In genomic region chr10:7408494-7409044, GRCh38 we compare ENCODE assay signal across 8 cellular contexts. TPM values are rescaled to one million over a fixed set of nuclear protein-coding genes. Genes with fewer than 3 reads are reported as not detected.
DNase-seq lines count a peak whose midpoint lies in the region; ATAC-seq and TF ChIP-seq lines count a peak whose summit lies in the region.

No MANE protein-coding gene starts in this region.

- no peaks in the 10 kb centered on the region for H3F3A ChIP-seq in SK-N-SH (replicated peaks; ENCODE audit: insufficient read depth)

- H3K4me3 ChIP-seq in HFF-Myc (replicated peaks; ENCODE audit: low read depth, low read length) (peak overlapping the region; percentile 15; the same call in 1 of the 2 replicates), SK-N-SH (ENCODE audit: low read depth in 2 of 2, low read length in 1 of 2) (peak overlapping the region; percentile 57 to 72), body of pancreas (peak overlapping the region; percentile 24 to 73), skin epidermis (peak overlapping the region; percentile 55 to 73 (median 66))

- no peak for TF ChIP-seq EP300 in SK-N-SH (IDR thresholded peaks at IDR 0.05; ENCODE audit: borderline replicate concordance in 1 of 2, low read depth in 1 of 2, low read length in 1 of 2)

- H3K4me2 ChIP-seq in SK-N-SH = peak overlapping the region; percentile 94

- DNase-seq in COR-L47 (lab: John Stamatoyannopoulos, UW) (peak; percentile 21), HFF-Myc (ENCODE audit: extremely low read depth, low read depth) (no peak), SK-N-SH (peak; percentile 90), body of pancreas (peak; percentile 33 to 56 (median 43)), iPS-NIHi7 (ENCODE audit: extremely low spot score) (peak; percentile 40), NCI-H2196 treated with DMSO at 0.1 percent for 48 hours (lab: John Stamatoyannopoulos, UW; ENCODE audit: unreplicated experiment) (no peak), NCI-H1436 treated with DMSO at 0.1 percent for 48 hours (lab: John Stamatoyannopoulos, UW) (no peak)

- H3K9ac ChIP-seq in SK-N-SH = no peak overlapping the region

- H3K27ac ChIP-seq in SK-N-SH (ENCODE audit: low read depth in 2 of 2, low read length in 1 of 2) = peak overlapping the region in 1 of 2 experiments; percentile 7; a peak in 1 of 4 replicates
- H3K27ac ChIP-seq in body of pancreas = peak overlapping the region in 2 of 4 donors; percentile 10 to 47
- peak overlapping the region in 20 of 21 experiments; percentile 13 to 88 (median 64) for H3K27ac ChIP-seq in skin epidermis

- no peak for TF ChIP-seq POLR2A in body of pancreas (IDR thresholded peaks at IDR 0.05)

- no peaks in the 10 kb centered on the region for H3K9me2 ChIP-seq in SK-N-SH

- TF ChIP-seq RAD21 in SK-N-SH (IDR thresholded peaks at IDR 0.05; ENCODE audit: low read length) = peak; percentile 76

- no peaks in the 10 kb centered on the region for H3K79me2 ChIP-seq in SK-N-SH (ENCODE audit: insufficient read depth)

- H2AFZ ChIP-seq in SK-N-SH (ENCODE audit: low read depth) = 0 out of 2 replicates have a peak overlapping the region, but pooled peaks have one; percentile 16

- CTCF ChIA-PET in SK-N-SH (lab: Yijun Ruan, JAX) = interaction anchor here (0.6 to 6.9 kb wide), 32 partner anchors 8 to 631 kb away, joined by 3 to 72 read pairs (median 4); no protein-coding TSS in a partner anchor

- TF ChIP-seq CTCF in HFF-Myc (IDR thresholded peaks at IDR 0.05; ENCODE audit: low read depth, low read length, missing control alignments) = peak; percentile 29
- peak; percentile 52 for TF ChIP-seq CTCF in SK-N-SH (IDR thresholded peaks at IDR 0.05)
- TF ChIP-seq CTCF in body of pancreas (IDR thresholded peaks at IDR 0.05) = peak; percentile 15 to 44 (median 29)

- intact Hi-C loops in body of pancreas (cut with DNase I) = no loop called here

- POLR2A ChIA-PET in SK-N-SH (lab: Yijun Ruan, JAX) = interaction anchor here (0.8 kb wide), 1 partner anchor 287 kb away, joined by 3 read pairs; no protein-coding TSS in a partner anchor

- no peaks in the 10 kb centered on the region for H3K36me3 ChIP-seq in SK-N-SH (replicated peaks in 1 of 2; ENCODE audit: control insufficient read depth in 1 of 2, insufficient read depth in 2 of 2, low read length in 1 of 2)
- H3K36me3 ChIP-seq in body of pancreas (replicated peaks in 1 of 2; ENCODE audit: insufficient read depth in 1 of 2, low read depth in 2 of 2) = no peaks in the 10 kb centered on the region

- peak; percentile 38 for ATAC-seq in body of pancreas

- H3K4me1 ChIP-seq in SK-N-SH (ENCODE audit: control insufficient read depth in 1 of 2, insufficient read depth in 2 of 2, low read depth in 1 of 2, low read length in 1 of 2) (peaks cover 0 to 15% of the 10 kb centered on the region in 2 experiments; a peak in 1 of 4 replicates), body of pancreas (peaks cover 51% of the 10 kb centered on the region)

- 1% methylated on average over 29 of the region's 52 CpGs for WGBS in SK-N-SH (ENCODE audit: low lambda C conversion rate)
- WGBS in body of pancreas, 2 donors = 1 to 4% methylated on average over 25 to 51 of the region's 52 CpGs

- no peaks in the 10 kb centered on the region for H4K20me1 ChIP-seq in SK-N-SH (ENCODE audit: insufficient read depth)

- no peaks in the 10 kb centered on the region for H3K9me3 ChIP-seq in SK-N-SH
- H3K9me3 ChIP-seq in body of pancreas = no peaks in the 10 kb centered on the region

- H3K27me3 ChIP-seq in SK-N-SH (ENCODE audit: insufficient read depth) (peaks cover 38% of the 10 kb centered on the region), body of pancreas (no peaks in the 10 kb centered on the region)

TF ChIP-seq in SK-N-SH, 30 proteins besides CTCF, POLR2A, EP300 and RAD21:
- TF ChIP-seq REST (IDR thresholded peaks at IDR 0.05; ENCODE audit: low read depth, low read length) (no peak), MXI1 (IDR thresholded peaks at IDR 0.05; ENCODE audit: low read depth, low read length) (peak; percentile 56; the same call in 1 of the 2 replicates), RCOR1 (IDR thresholded peaks at IDR 0.05; ENCODE audit: low read length) (0 out of 2 replicates have a peak, but pooled peaks have one; percentile 42), SMC3 (IDR thresholded peaks at IDR 0.05; ENCODE audit: low read depth, low read length) (peak; percentile 66), PBX3 (IDR thresholded peaks at IDR 0.05) (no peak), CHD2 (IDR thresholded peaks at IDR 0.05; ENCODE audit: low read length, partially characterized antibody) (peak; percentile 28)

RNA-seq across cellular contexts. Expression of gene SFMBT2, which starts 2.3 kb away (rescaled TPM):
- 0.20 and 0.49 TPM in 2 replicates for polyA plus RNA-seq in SK-N-SH (2012; rRNA removed)
- 0.37 and 0.55 TPM in 2 replicates for polyA plus RNA-seq in SK-N-SH (2012; cell fraction: cytosol; rRNA removed)
- polyA plus RNA-seq in SK-N-SH (2012; cell fraction: nucleus; rRNA removed) = 0.83 and 0.92 TPM in 2 replicates
- total RNA-seq in body of pancreas = 1 to 10 TPM; 1.6 to 3.4 TPM

Comparison
In these comparisons a context has a peak if more than half of its experiments do, and no peak if none do; other contexts are left out.
1. DNase-seq: peak in COR-L47 (single experiment), SK-N-SH (single experiment), body of pancreas (4 of 4) and iPS-NIHi7 (single experiment); none in HFF-Myc (single experiment), NCI-H2196 treated with DMSO at 0.1 percent for 48 hours (single experiment) and NCI-H1436 treated with DMSO at 0.1 percent for 48 hours (single experiment).
2. H3K4me3 ChIP-seq: peak in every context shown above with its lines; median percentile 66 in skin epidermis; 64 in SK-N-SH; 48 in body of pancreas; 15 in HFF-Myc.
3. Peak in every context shown above with its lines, with median percentiles within 50 percentile points of each other: CTCF ChIP-seq.